Comparison of ENCODE assay signal across 25 cellular contexts in the genomic region with DNA sequence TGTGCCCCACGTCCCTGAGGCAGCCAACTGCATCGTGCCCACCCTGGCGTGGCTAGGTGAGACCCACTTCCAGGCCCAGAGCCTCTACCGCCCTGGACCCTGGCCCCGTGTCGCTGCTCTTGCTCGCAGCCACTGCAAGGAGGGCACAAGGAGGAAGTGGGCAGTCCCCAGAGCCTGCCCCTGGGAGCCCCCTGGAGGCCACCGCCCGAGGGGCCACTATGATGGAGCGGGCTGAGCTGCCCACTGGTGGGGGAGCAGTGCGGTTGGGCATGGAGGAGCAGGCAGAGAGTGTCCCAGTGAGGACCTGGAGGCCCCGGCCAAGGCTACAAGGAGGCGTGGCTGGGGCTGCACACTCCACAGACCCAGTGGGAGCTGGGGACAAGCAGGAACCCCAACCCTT.
"Had no signal": no experiment of that assay in that cellular context is flagged by ENCODE, and none has a peak within 500 bp of the region (broad histone marks: within the 10 kb centered on the region; RNA-seq: fewer than 3 reads in every experiment).

No MANE protein-coding gene starts in this region.

- H3K4me3 ChIP-seq: gastrocnemius medialis, pancreas, psoas muscle, sigmoid colon, transverse colon, uterus had no signal

- H3K4me1 ChIP-seq: gastrocnemius medialis, pancreas, psoas muscle, sigmoid colon, testis, transverse colon, uterus had no signal

- H3K4me3 Mint-ChIP-seq: activated CD4-positive, alpha-beta T cell treated with anti-CD3 and anti-CD28 coated beads, Interleukin-2, amount 10 ng/mL, durations not matched to agents 7 days and 5 days; activated CD8-positive, alpha-beta T cell treated with anti-CD3 and anti-CD28 coated beads for 36 hours; activated T-cell treated with anti-CD3 and anti-CD28 coated beads, Interleukin-2, amount 50 U/mL, for 4 hours; central memory CD8-positive, alpha-beta T cell; nephron had no signal

- H3K9me3 ChIP-seq: gastrocnemius medialis, pancreas, psoas muscle, sigmoid colon, testis, transverse colon, uterus had no signal

- DNase-seq: activated CD4-positive, alpha-beta T cell treated with anti-CD3 and anti-CD28 coated beads for 1 hour; activated CD4-positive, alpha-beta T cell treated with anti-CD3 and anti-CD28 coated beads, Interleukin-2, amount 10 ng/mL, durations not matched to agents 7 days and 5 days; activated CD8-positive, alpha-beta T cell treated with anti-CD3 and anti-CD28 coated beads for 36 hours; activated naive CD4-positive, alpha-beta T cell; activated T-cell treated with anti-CD3 and anti-CD28 coated beads, Interleukin-2, amount 50 U/mL, for 4 hours; effector memory CD4-positive, alpha-beta T cell; erythroblast; gastrocnemius medialis; glutamatergic neuron; islet precursor cell; left ventricle myocardium superior; psoas muscle; sigmoid colon; small intestine; stimulated activated CD4-positive, alpha-beta T cell treated with anti-CD3 and anti-CD28 coated beads, Interleukin-4, amount 100 ng/mL, for 4 hours; stimulated activated CD8-positive, alpha-beta memory T cell treated with anti-CD3 and anti-CD28 coated beads, Interleukin-4, amount 100 ng/mL, for 48 hours; stimulated activated naive CD4-positive, alpha-beta T cell; T-helper 2 cell; testis; transverse colon; uterus had no signal

- H3K36me3 Mint-ChIP-seq: activated naive CD4-positive, alpha-beta T cell treated with anti-CD3 and anti-CD28 coated beads, Interleukin-2, amount 50 U/mL, for 72 hours had no signal

- H3K27ac Mint-ChIP-seq: activated CD4-positive, alpha-beta T cell treated with anti-CD3 and anti-CD28 coated beads, Interleukin-2, amount 10 ng/mL, durations not matched to agents 7 days and 5 days; activated CD8-positive, alpha-beta T cell treated with anti-CD3 and anti-CD28 coated beads for 36 hours; activated naive CD4-positive, alpha-beta T cell treated with anti-CD3 and anti-CD28 coated beads, Interleukin-2, amount 50 U/mL, for 72 hours; nephron had no signal

- H3K9me3 Mint-ChIP-seq: activated CD4-positive, alpha-beta T cell treated with anti-CD3 and anti-CD28 coated beads, Interleukin-2, amount 10 ng/mL, durations not matched to agents 7 days and 5 days; activated CD8-positive, alpha-beta T cell treated with anti-CD3 and anti-CD28 coated beads for 36 hours; activated T-cell treated with anti-CD3 and anti-CD28 coated beads, Interleukin-2, amount 50 U/mL, for 4 hours; central memory CD8-positive, alpha-beta T cell; nephron had no signal

- H3K36me3 ChIP-seq: gastrocnemius medialis, pancreas, sigmoid colon, transverse colon, uterus had no signal

- H3K27me3 ChIP-seq: gastrocnemius medialis, pancreas, sigmoid colon, testis, transverse colon, uterus had no signal

- H3K27me3 Mint-ChIP-seq: activated CD8-positive, alpha-beta T cell treated with anti-CD3 and anti-CD28 coated beads for 36 hours; central memory CD8-positive, alpha-beta T cell had no signal

- ATAC-seq: activated T-cell treated with anti-CD3 and anti-CD28 coated beads, Interleukin-2, amount 50 U/mL, for 4 hours; gastrocnemius medialis; left ventricle myocardium superior; psoas muscle had no signal

- H3K27ac ChIP-seq: gastrocnemius medialis, pancreas, psoas muscle, sigmoid colon, testis, transverse colon, uterus had no signal

- H3K4me1 Mint-ChIP-seq: activated CD4-positive, alpha-beta T cell treated with anti-CD3 and anti-CD28 coated beads, Interleukin-2, amount 10 ng/mL, durations not matched to agents 7 days and 5 days had no signal
